11 cellular contexts compared by ENCODE assay signal in genomic region chr4:71188951-71189350, GRCh38.
DNase-seq lines count a peak whose midpoint lies in the region; ATAC-seq and TF ChIP-seq lines count a peak whose summit lies in the region.
"Had no signal": no experiment of that assay in that cellular context is flagged by ENCODE, and none has a peak within 500 bp of the region (broad histone marks: within the 10 kb centered on the region; RNA-seq: fewer than 3 reads in every experiment).

No MANE protein-coding gene starts in this region.

- H4K20me1 ChIP-seq in SK-N-SH (ENCODE audit: insufficient read depth): no peaks in the 10 kb centered on the region
- H4K20me1 ChIP-seq in hepatocyte (ENCODE audit: insufficient read depth, poor library complexity, severe bottlenecking): no peaks in the 10 kb centered on the region

- peaks cover 0 to 5% of the 10 kb centered on the region in 2 experiments; a peak in 2 of 4 replicates for H3K4me1 ChIP-seq in SK-N-SH (ENCODE audit: control insufficient read depth in 1 of 2, insufficient read depth in 2 of 2, low read depth in 1 of 2, low read length in 1 of 2)
- no peaks in the 10 kb centered on the region for H3K4me1 ChIP-seq in hepatocyte (ENCODE audit: insufficient read depth)

- TF ChIP-seq CTCF in SK-N-SH (IDR thresholded peaks at IDR 0.05) (no peak), hepatocyte (IDR thresholded peaks at IDR 0.05; ENCODE audit: poor library complexity) (no peak), retinal pigment epithelial cell (conservative IDR thresholded peaks at IDR 0.05; ENCODE audit: low read depth, low read length) (no peak)

- H3K27ac ChIP-seq in SK-N-SH (ENCODE audit: low read depth in 2 of 2, low read length in 1 of 2): no peak overlapping the region
- no peak overlapping the region for H3K27ac ChIP-seq in SK-N-MC
- H3K27ac ChIP-seq in hepatocyte: no peak overlapping the region
- H3K27ac ChIP-seq: 22Rv1 had no signal

- no peaks in the 10 kb centered on the region for H3K79me2 ChIP-seq in SK-N-SH (ENCODE audit: insufficient read depth)
- no peaks in the 10 kb centered on the region for H3K79me2 ChIP-seq in hepatocyte

- H3K9ac ChIP-seq in SK-N-SH (no peak overlapping the region), SK-N-MC (ENCODE audit: insufficient read length) (peak overlapping the region; percentile 77)

- H3K4me2 ChIP-seq in SK-N-SH (no peak overlapping the region), hepatocyte (peak overlapping the region; percentile 93)

- no peak for TF ChIP-seq EP300 in SK-N-SH (IDR thresholded peaks at IDR 0.05; ENCODE audit: borderline replicate concordance in 1 of 2, low read depth in 1 of 2, low read length in 1 of 2)

- H3F3A ChIP-seq in SK-N-SH (replicated peaks; ENCODE audit: insufficient read depth): no peaks in the 10 kb centered on the region

- CTCF ChIA-PET in SK-N-SH (lab: Yijun Ruan, JAX): no interaction called here

- DNase-seq in SK-N-SH (no peak), SK-N-MC (ENCODE audit: low read depth, low spot score) (no peak), hepatocyte (ENCODE audit: low spot score) (no peak), retinal pigment epithelial cell (ENCODE audit: low read depth) (no peak), foreskin melanocyte (no peak), pons (ENCODE audit: low spot score) (no peak)
- DNase-seq: DMS153, NCI-H1048 had no signal

- H3K9me2 ChIP-seq in SK-N-SH (no peaks in the 10 kb centered on the region), hepatocyte (replicated peaks; ENCODE audit: insufficient read depth) (no peaks in the 10 kb centered on the region)

- H2AFZ ChIP-seq in SK-N-SH (ENCODE audit: low read depth) (0 out of 2 replicates have a peak overlapping the region, but pooled peaks have one; percentile 18), hepatocyte (no peak overlapping the region)

- no peaks in the 10 kb centered on the region for H3K36me3 ChIP-seq in SK-N-SH (replicated peaks in 1 of 2; ENCODE audit: control insufficient read depth in 1 of 2, insufficient read depth in 2 of 2, low read length in 1 of 2)
- H3K36me3 ChIP-seq in SK-N-MC (ENCODE audit: insufficient read depth, low read length): no peaks in the 10 kb centered on the region
- no peaks in the 10 kb centered on the region for H3K36me3 ChIP-seq in hepatocyte (replicated peaks; ENCODE audit: insufficient read depth, low read depth)

- ATAC-seq in SK-N-SH treated with all-trans-retinoic acid at 6 μM for 48 hours (no peak), GM18909 (IDR thresholded peaks at IDR 0.05; ENCODE audit: poor library complexity, unreplicated experiment) (no peak)

- POLR2A ChIA-PET in SK-N-SH (lab: Yijun Ruan, JAX): no interaction called here

- WGBS in SK-N-SH (ENCODE audit: low lambda C conversion rate): 23% methylated on average over 1 of the region's 1 CpG
- WGBS in hepatocyte (ENCODE audit: low lambda C conversion rate, missing lambda C conversion rate): 87% methylated on average over 1 of the region's 1 CpG

- H3K4me3 ChIP-seq in SK-N-SH (ENCODE audit: low read depth in 2 of 2, low read length in 1 of 2): no peak overlapping the region
- H3K4me3 ChIP-seq in SK-N-MC: peak overlapping the region; percentile 95
- peak overlapping the region; percentile 0 for H3K4me3 ChIP-seq in hepatocyte
- peak overlapping the region; percentile 71 for H3K4me3 ChIP-seq in retinal pigment epithelial cell (ENCODE audit: low read length)

- H3K9me3 ChIP-seq in SK-N-SH: no peaks in the 10 kb centered on the region
- no peaks in the 10 kb centered on the region for H3K9me3 ChIP-seq in SK-N-MC (ENCODE audit: low read depth, low read length)
- no peaks in the 10 kb centered on the region for H3K9me3 ChIP-seq in hepatocyte (ENCODE audit: low read depth)

- no peak for TF ChIP-seq RAD21 in SK-N-SH (IDR thresholded peaks at IDR 0.05; ENCODE audit: low read length)

- peaks cover 52% of the 10 kb centered on the region; the same call in 1 of the 2 replicates for H3K27me3 ChIP-seq in SK-N-SH (ENCODE audit: insufficient read depth)
- peaks cover 35% of the 10 kb centered on the region for H3K27me3 ChIP-seq in hepatocyte

TF ChIP-seq in SK-N-SH, 30 proteins besides CTCF, POLR2A, EP300 and RAD21 (continues in another document):
- TF ChIP-seq USF2 (IDR thresholded peaks at IDR 0.05; ENCODE audit: borderline replicate concordance, low read depth, low read length) (no peak), MEF2A (IDR thresholded peaks at IDR 0.05; ENCODE audit: borderline replicate concordance, low read depth) (no peak), SMC3 (IDR thresholded peaks at IDR 0.05; ENCODE audit: low read depth, low read length) (no peak), TAF1 (IDR thresholded peaks at IDR 0.05; ENCODE audit: borderline replicate concordance, low read depth, low read length) (no peak), CHD2 (IDR thresholded peaks at IDR 0.05; ENCODE audit: low read length, partially characterized antibody) (no peak), USF1 (IDR thresholded peaks at IDR 0.05; ENCODE audit: borderline replicate concordance, low read depth) (no peak), ELF1 (IDR thresholded peaks at IDR 0.05) (no peak), RCOR1 (IDR thresholded peaks at IDR 0.05; ENCODE audit: low read length) (no peak), NRF1 (IDR thresholded peaks at IDR 0.05; ENCODE audit: low read depth, low read length) (no peak), JUND (IDR thresholded peaks at IDR 0.05) (no peak), GATA2 (CRISPR knock-in tag; IDR thresholded peaks at IDR 0.05) (no peak), RXRA (IDR thresholded peaks at IDR 0.05; ENCODE audit: borderline replicate concordance, low read depth) (no peak), TEAD4 (IDR thresholded peaks at IDR 0.05; ENCODE audit: borderline replicate concordance, insufficient read depth) (no peak), FOSL2 (IDR thresholded peaks at IDR 0.05; ENCODE audit: borderline replicate concordance, low read depth) (no peak), MAX (IDR thresholded peaks at IDR 0.05; ENCODE audit: low read depth) (no peak), GABPA (IDR thresholded peaks at IDR 0.05; ENCODE audit: low read depth) (no peak)

TF ChIP-seq in SK-N-SH treated with all-trans-retinoic acid at 6 μM for 48 hours, 23 proteins besides CTCF, POLR2A, EP300 and RAD21:
- TF ChIP-seq TSHZ2 (CRISPR knock-in tag; IDR thresholded peaks at IDR 0.05) (no peak), GLIS3 (CRISPR knock-in tag; IDR thresholded peaks at IDR 0.05) (no peak), CREB5 (CRISPR knock-in tag; IDR thresholded peaks at IDR 0.05; ENCODE audit: low read depth) (no peak), CSRNP3 (CRISPR knock-in tag; IDR thresholded peaks at IDR 0.05) (no peak)

Comparison
In these comparisons a context has a peak if more than half of its experiments do, and no peak if none do; other contexts are left out.
1. H3K4me3 ChIP-seq: peak in SK-N-MC (single experiment), hepatocyte (single experiment) and retinal pigment epithelial cell (single experiment); none in SK-N-SH (0 of 2).